Comparison of ENCODE assay signal across 26 cellular contexts in genomic region chr10:1444826-1445225, GRCh38.
"Had no signal": no experiment of that assay in that cellular context is flagged by ENCODE, and none has a peak within 500 bp of the region (broad histone marks: within the 10 kb centered on the region; RNA-seq: fewer than 3 reads in every experiment).

No MANE protein-coding gene starts in this region.

- H3K36me3 ChIP-seq: esophagus squamous epithelium, gastrocnemius medialis, heart right ventricle, left lung, lower lobe of right lung had no signal

- H3K9me3 ChIP-seq: esophagus squamous epithelium, gastrocnemius medialis, heart right ventricle, left lung, lower lobe of right lung, mucosa of descending colon had no signal

- H3K27ac ChIP-seq: epithelial cell of prostate, esophagus squamous epithelium, gastrocnemius medialis, heart right ventricle, left lung, lower lobe of right lung had no signal

- H3K27me3 ChIP-seq: gastrocnemius medialis, left lung had no signal

- H3K4me1 ChIP-seq: gastrocnemius medialis, heart right ventricle, left lung, lower lobe of right lung had no signal

- H3K4me3 ChIP-seq: esophagus squamous epithelium, gastrocnemius medialis, heart right ventricle, left lung, lower lobe of right lung, mucosa of descending colon had no signal

- FAIRE-seq: endometrium, islet of Langerhans, keratinocyte had no signal

- ATAC-seq: effector memory CD8-positive, alpha-beta T cell; esophagus mucosa; gastrocnemius medialis; heart right ventricle; left cardiac atrium; left lung; left ventricle myocardium superior; lower lobe of right lung; mucosa of descending colon; naive thymus-derived CD8-positive, alpha-beta T cell had no signal

- DNase-seq: cortex of kidney; effector CD8-positive, alpha-beta T cell; effector memory CD8-positive, alpha-beta T cell; endodermal cell; erythroblast; esophagus squamous epithelium; foreskin fibroblast; foreskin melanocyte; gastrocnemius medialis; glutamatergic neuron; head of caudate nucleus; heart right ventricle; hippocampal formation; left cardiac atrium; left lung; left ventricle myocardium superior; lower lobe of right lung; mesenchymal stem cell; mucosa of descending colon; naive B cell; naive thymus-derived CD8-positive, alpha-beta T cell had no signal
